ENCODE assay signal across 8 cellular contexts in genomic region chr1:159798893-159799292, GRCh38. TPM values are rescaled to one million over a fixed set of nuclear protein-coding genes. Genes with fewer than 3 reads are reported as not detected.
DNase-seq lines count a peak whose midpoint lies in the region; ATAC-seq, FAIRE-seq and TF ChIP-seq lines count a peak whose summit lies in the region.

No MANE protein-coding gene starts in this region.

- H3K79me2 ChIP-seq in keratinocyte (ENCODE audit: control insufficient read depth, insufficient read depth, low read length): no peaks in the 10 kb centered on the region

- no peaks in the 10 kb centered on the region for H3K9me3 Mint-ChIP-seq in T-cell

- peak; percentile 70 for FAIRE-seq in bronchial epithelial cell (lab: Jason Lieb, UNC)
- peak; percentile 67 for FAIRE-seq in keratinocyte (lab: Jason Lieb, UNC)

- H2AFZ ChIP-seq in keratinocyte (ENCODE audit: control insufficient read depth, low read length): peak overlapping the region; percentile 25

- H3K9me1 ChIP-seq in keratinocyte (ENCODE audit: control insufficient read depth, extremely low read depth, insufficient read depth, low read length): no peaks in the 10 kb centered on the region

- H3K36me3 Mint-ChIP-seq in T-cell: no peaks in the 10 kb centered on the region

- no peak overlapping the region for H3K27ac Mint-ChIP-seq in T-cell

- H3K4me3 Mint-ChIP-seq in T-cell: no peak overlapping the region

- H3K27me3 ChIP-seq in bronchial epithelial cell (ENCODE audit: control insufficient read depth, insufficient read depth, low read length) (peaks cover 3% of the 10 kb centered on the region), keratinocyte (ENCODE audit: control insufficient read depth, extremely low read depth, insufficient read depth, low read length) (peaks cover 7% of the 10 kb centered on the region)

- peaks cover 24 to 38% (median 30%) of the 10 kb centered on the region in 3 donors for H3K4me1 Mint-ChIP-seq in T-cell

- H4K20me1 ChIP-seq in keratinocyte (ENCODE audit: control insufficient read depth, extremely low read depth, insufficient read depth, low read length): no peaks in the 10 kb centered on the region

- H3K9me3 ChIP-seq in keratinocyte (ENCODE audit: control insufficient read depth, low read depth, low read length): no peaks in the 10 kb centered on the region

- H3K9ac ChIP-seq in keratinocyte (ENCODE audit: control insufficient read depth, extremely low read depth, insufficient read depth, low read length): no peak overlapping the region

- peaks cover 2 to 8% of the 10 kb centered on the region in 2 donors for H3K27me3 Mint-ChIP-seq in T-cell

- DNase-seq in AG08396 (ENCODE audit: low spot score): peak; percentile 81
- DNase-seq in GM13976 (ENCODE audit: low spot score): peak; percentile 64
- peak; percentile 83 for DNase-seq in NCI-H2029 (lab: John Stamatoyannopoulos, UW)
- DNase-seq in T-cell: peak in 26 of 34 experiments; percentile 7 to 43 (median 32)
- peak; percentile 85 for DNase-seq in bronchial epithelial cell (ENCODE audit: low read depth)
- DNase-seq in keratinocyte (ENCODE audit: low read depth, low spot score): peak; percentile 48
- peak; percentile 18 for DNase-seq in stimulated activated CD4-positive, alpha-beta T cell treated with anti-CD3 and anti-CD28 coated beads, Interleukin-2, amount 100 ng/mL, for 4 hours (ENCODE audit: low read depth)
- DNase-seq in middle frontal gyrus (ENCODE audit: extremely low spot score, low spot score): no peak

- no peaks in the 10 kb centered on the region for H3K4me1 ChIP-seq in keratinocyte (ENCODE audit: control insufficient read depth, extremely low read depth, insufficient read depth, low read length)

- TF ChIP-seq CTCF in GM13976 (IDR thresholded peaks at IDR 0.05; ENCODE audit: borderline replicate concordance, control extremely low read depth, extremely low read depth, insufficient read depth, missing control alignments) (peak; percentile 66), bronchial epithelial cell (IDR thresholded peaks at IDR 0.05; ENCODE audit: insufficient read depth, low read length, severe bottlenecking) (peak; percentile 84), keratinocyte (optimal IDR thresholded peaks at IDR 0.05 in 1 of 3, IDR thresholded peaks at IDR 0.05 in 1 of 3, conservative IDR thresholded peaks at IDR 0.05 in 1 of 3; ENCODE audit: extremely low read depth in 1 of 3, insufficient read depth in 2 of 3, low read length in 3 of 3) (peak; percentile 76 to 93 (median 80))

- H3K36me3 ChIP-seq in bronchial epithelial cell (ENCODE audit: control insufficient read depth, insufficient read depth, low read length) (no peaks in the 10 kb centered on the region), keratinocyte (ENCODE audit: control insufficient read depth in 2 of 2, extremely low read depth in 1 of 2, insufficient read depth in 2 of 2, low read length in 2 of 2) (no peaks in the 10 kb centered on the region)

- no peak overlapping the region for H3K4me3 ChIP-seq in bronchial epithelial cell (ENCODE audit: low read depth, low read length)
- H3K4me3 ChIP-seq in keratinocyte (ENCODE audit: control insufficient read depth in 2 of 3, extremely low read depth in 1 of 3, insufficient read depth in 2 of 3, low read depth in 1 of 3, low read length in 3 of 3): no peak overlapping the region

- no peak overlapping the region for H3K4me2 ChIP-seq in keratinocyte (ENCODE audit: control insufficient read depth, extremely low read depth, insufficient read depth, low read depth, low read length)

- no peak overlapping the region for H3K27ac ChIP-seq in keratinocyte (ENCODE audit: control insufficient read depth, insufficient read depth, low read length)

- POLR2A ChIA-PET in T-cell (lab: Charles Lee): interaction anchor here in 1 of 2 donors (0.6 to 1.4 kb wide), 2 partner anchors 18 to 125 kb away, joined by 3 read pairs; no protein-coding TSS in a partner anchor

- CTCF ChIA-PET in T-cell (lab: Charles Lee): interaction anchor here (0.6 to 5.4 kb wide), 19 partner anchors 9 to 244 kb away, joined by 3 to 75 read pairs (median 4); no protein-coding TSS in a partner anchor

- ATAC-seq in T-cell (replicated peaks in 1 of 4): peak; percentile 33 to 64 (median 48)

- dilution Hi-C loops in keratinocyte (cut with MboI; ENCODE audit: extremely low pct_ligation_motif_present, low sequenced_read_pairs): loop anchor here (5.0 to 25.0 kb wide), 2 partner anchors 88 to 238 kb away; partner anchors contain the start of gene PIGM

- in situ Hi-C loops in GM13976 (cut with MboI; ENCODE audit: low sequenced_read_pairs, unreplicated experiment): loop anchor here (25.0 kb wide), 2 partner anchors 213 to 662 kb away; no protein-coding TSS in a partner anchor

RNA-seq across cellular contexts. Expression of gene FCRL6, which starts 3.3 kb away (rescaled TPM):
- total RNA-seq in T-cell (10 to 100 TPM in 2 of 5 donors, 1 to 10 TPM in 3; 1.2 to 43.3 (median 5.8) TPM), bronchial epithelial cell (0.13 TPM in 1 of 2 replicates, not detected in the other)
- polyA plus RNA-seq in keratinocyte: not detected in 3 replicates
- not detected for polyA plus RNA-seq in keratinocyte (2011; ENCODE audit: low read depth)
- not detected in 2 replicates for polyA plus RNA-seq in keratinocyte (2011; cell fraction: cytosol; rRNA removed)
- polyA plus RNA-seq in keratinocyte (2011; cell fraction: nucleus; rRNA removed): not detected in 2 replicates
- polyA plus RNA-seq in keratinocyte (2012; ENCODE audit: low replicate concordance): not detected in 2 replicates
- polyA minus RNA-seq in keratinocyte: not detected in 3 replicates
- not detected for polyA minus RNA-seq in keratinocyte (2011; cell fraction: cytosol; rRNA and poly(A)+ RNA removed)
- polyA minus RNA-seq in keratinocyte (2011; cell fraction: nucleus; rRNA and poly(A)+ RNA removed): not detected in 2 replicates

RNA-seq across cellular contexts. Expression of gene DUSP23, which starts 18.1 kb away (rescaled TPM):
- total RNA-seq in T-cell (10 to 100 TPM in 4 of 5 donors, 1 to 10 TPM in 1; 8.8 to 17.1 (median 14.3) TPM), bronchial epithelial cell (53.5 and 72.7 TPM in 2 replicates)
- polyA plus RNA-seq in keratinocyte: 23.8 to 44.6 TPM (median 35.0 TPM) in 3 replicates
- polyA plus RNA-seq in keratinocyte (2011; ENCODE audit: low read depth): 15.5 TPM
- polyA plus RNA-seq in keratinocyte (2011; cell fraction: cytosol; rRNA removed): 21.0 and 40.4 TPM in 2 replicates
- 11.3 and 13.9 TPM in 2 replicates for polyA plus RNA-seq in keratinocyte (2011; cell fraction: nucleus; rRNA removed)
- polyA plus RNA-seq in keratinocyte (2012; ENCODE audit: low replicate concordance): 34.1 and 43.4 TPM in 2 replicates
- polyA minus RNA-seq in keratinocyte: 10.1 to 14.7 TPM (median 10.8 TPM) in 3 replicates
- 29.5 TPM for polyA minus RNA-seq in keratinocyte (2011; cell fraction: cytosol; rRNA and poly(A)+ RNA removed)
- polyA minus RNA-seq in keratinocyte (2011; cell fraction: nucleus; rRNA and poly(A)+ RNA removed): 3.2 and 3.3 TPM in 2 replicates

RNA-seq across cellular contexts. Expression of gene SLAMF8, which starts 27.8 kb away (rescaled TPM):
- total RNA-seq in T-cell: 1 to 10 TPM in 1 of 5 donors, under 1 TPM in 3, not detected in 1; 0.41 to 1.0 (median 0.69) TPM
- total RNA-seq in bronchial epithelial cell: not detected in 2 replicates
- polyA plus RNA-seq in keratinocyte: not detected in 3 replicates
- polyA plus RNA-seq in keratinocyte (2011; ENCODE audit: low read depth): not detected
- polyA plus RNA-seq in keratinocyte (2011; cell fraction: cytosol; rRNA removed): not detected in 2 replicates
- polyA plus RNA-seq in keratinocyte (2011; cell fraction: nucleus; rRNA removed): not detected in 2 replicates
- polyA plus RNA-seq in keratinocyte (2012; ENCODE audit: low replicate concordance): not detected in 2 replicates
- polyA minus RNA-seq in keratinocyte: not detected in 3 replicates
- not detected for polyA minus RNA-seq in keratinocyte (2011; cell fraction: cytosol; rRNA and poly(A)+ RNA removed)
- not detected in 2 replicates for polyA minus RNA-seq in keratinocyte (2011; cell fraction: nucleus; rRNA and poly(A)+ RNA removed)
